In the genomic region with DNA sequence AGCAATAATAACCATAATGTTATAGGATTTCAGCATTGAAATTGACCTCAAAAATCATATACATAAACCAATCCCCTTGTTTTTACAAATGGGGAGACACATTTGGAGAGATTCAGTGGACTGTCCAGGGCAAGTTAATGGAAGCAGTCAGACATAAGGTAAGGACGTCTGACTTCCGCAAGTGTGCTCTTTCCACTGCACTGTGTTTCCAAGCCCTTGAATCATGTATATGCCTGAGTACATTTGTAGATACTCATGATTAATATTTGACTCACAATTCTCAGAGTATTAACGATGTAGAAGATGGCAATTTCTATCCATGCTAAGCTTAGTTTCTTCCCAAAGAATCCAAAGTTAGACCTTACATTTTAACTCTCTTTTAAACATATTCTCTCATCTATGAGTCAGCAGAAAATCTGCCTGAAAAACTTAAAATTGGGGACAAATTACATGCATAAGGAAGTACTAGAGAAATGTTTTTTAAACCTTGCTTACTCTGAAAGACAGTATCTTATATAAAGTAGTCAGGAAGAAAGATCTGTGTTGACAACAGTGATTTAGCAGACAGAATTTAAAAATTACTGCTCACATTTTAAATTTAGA, we compare ENCODE assay signal across 1 cellular context.
TF ChIP-seq lines count a peak whose summit lies in the region.

No MANE protein-coding gene starts in this region.

TF ChIP-seq in GM23338, 12 proteins besides CTCF, POLR2A, EP300 and RAD21 (continued from another document):
- TF ChIP-seq ZNF462 (CRISPR knock-in tag; IDR thresholded peaks at IDR 0.05) (no peak), JUNB (IDR thresholded peaks at IDR 0.05; ENCODE audit: unreplicated experiment) (no peak), CREB1 (CRISPR knock-in tag; IDR thresholded peaks at IDR 0.05; ENCODE audit: low read depth) (no peak), EZH2 (IDR thresholded peaks at IDR 0.05; ENCODE audit: low read depth, unreplicated experiment) (no peak)
TF ChIP-seq in GM23338: peak in this region for 0.
